ENCODE assay signal across 22 cellular contexts in genomic region chr10:123522702-123523312, GRCh38.
DNase-seq lines count a peak whose midpoint lies in the region; ATAC-seq, FAIRE-seq and TF ChIP-seq lines count a peak whose summit lies in the region.
"Had no signal": no experiment of that assay in that cellular context is flagged by ENCODE, and none has a peak within 500 bp of the region (broad histone marks: within the 10 kb centered on the region; RNA-seq: fewer than 3 reads in every experiment).

No MANE protein-coding gene starts in this region.

- no peak overlapping the region for H3K4me3 ChIP-seq in coronary artery
- H3K4me3 ChIP-seq: stomach, upper lobe of left lung had no signal

- no peak overlapping the region for H4K8ac ChIP-seq in H9 (replicated peaks; ENCODE audit: insufficient read length, low read depth, low read length)

- CTCF ChIA-PET in MCF 10A (lab: Yijun Ruan, JAX), result no interaction called here

- H3K27me3 ChIP-seq in H9 (ENCODE audit: insufficient read depth, low read length), result no peaks in the 10 kb centered on the region
- H3K27me3 ChIP-seq: upper lobe of left lung had no signal

- no peaks in the 10 kb centered on the region for H3K79me2 ChIP-seq in H9 (ENCODE audit: insufficient read depth, low read length)

- H4K91ac ChIP-seq in H9 (ENCODE audit: insufficient read length, low read depth, low read length), result no peak overlapping the region

- H3K9ac ChIP-seq in H9 (ENCODE audit: extremely low read depth, insufficient read length, low read length), result no peak overlapping the region
- H3K9ac ChIP-seq: KMS-11 had no signal

- no peak overlapping the region for H3K23ac ChIP-seq in H9 (ENCODE audit: insufficient read length, low read depth, low read length)

- H3K9me3 Mint-ChIP-seq in H9 (peaks cover 0 to 8% of the 10 kb centered on the region in 2 experiments; a peak in 1 of 5 replicates), MCF 10A (ENCODE audit: unreplicated experiment) (no peaks in the 10 kb centered on the region)
- H3K9me3 Mint-ChIP-seq: CD8-positive, alpha-beta T cell had no signal

- H2BK120ac ChIP-seq in H9 (ENCODE audit: low read depth, low read length, poor library complexity, severe bottlenecking), result no peak overlapping the region

- no TSS peak for BruUV-seq in MCF 10A (replicated peaks; lab: Mats Ljungman, UMichigan)

- no peaks in the 10 kb centered on the region for H4K20me1 ChIP-seq in H9 (ENCODE audit: control insufficient read depth, insufficient read depth, insufficient read length)

- H3K23me2 ChIP-seq in H9 (ENCODE audit: insufficient read length, low read depth, low read length, poor library complexity, severe bottlenecking), result no peaks in the 10 kb centered on the region

- H3K18ac ChIP-seq in H9 (ENCODE audit: insufficient read length, low read depth, low read length), result no peak overlapping the region

- POLR2A ChIA-PET in MCF 10A (lab: Yijun Ruan, JAX), result interaction anchor here (0.6 kb wide), 1 partner anchor 50 kb away, joined by 3 read pairs; no protein-coding TSS in a partner anchor

- no peak overlapping the region for H2BK20ac ChIP-seq in H9 (ENCODE audit: low read depth, low read length, poor library complexity, severe bottlenecking)

- H2AFZ ChIP-seq in H9 (ENCODE audit: low read length), result no peak overlapping the region

- FAIRE-seq in GM12892 (lab: Jason Lieb, UNC) (peak; percentile 75), GM19239 (lab: Jason Lieb, UNC) (peak; percentile 8)
- FAIRE-seq: colon had no signal

- no peak overlapping the region for H3K14ac ChIP-seq in H9 (ENCODE audit: insufficient read depth, low read length)

- H2BK15ac ChIP-seq in H9 (ENCODE audit: low read depth, low read length), result no peak overlapping the region

- no CpG with 5 or more reads among the region's 10 CpGs for WGBS in H9 (ENCODE audit: extremely low coverage, insufficient read length, low lambda C conversion rate)

- no peaks in the 10 kb centered on the region for H3K79me1 ChIP-seq in H9 (ENCODE audit: insufficient read depth, low read depth, low read length, poor library complexity, severe bottlenecking)

- no peak overlapping the region for H3K4me2 ChIP-seq in H9 (ENCODE audit: insufficient read depth, insufficient read length, low read length)
- H3K4me2 ChIP-seq: KMS-11 had no signal

- no peak overlapping the region for H3K4ac ChIP-seq in H9 (ENCODE audit: low read depth, low read length)

- no peaks in the 10 kb centered on the region for H3K27me3 Mint-ChIP-seq in H9 (ENCODE audit: low read depth)
- peaks cover 25% of the 10 kb centered on the region for H3K27me3 Mint-ChIP-seq in MCF 10A (ENCODE audit: insufficient read depth, unreplicated experiment)

- no peak for DNase-seq in GM12892 (ENCODE audit: insufficient read length)
- no peak for DNase-seq in GM19239 (ENCODE audit: insufficient read length, low spot score)
- DNase-seq in coronary artery (ENCODE audit: low spot score), result peak; percentile 62
- DNase-seq in H9, result no peak
- no peak for DNase-seq in activated T-cell treated with anti-CD3 and anti-CD28 coated beads for 4 hours
- DNase-seq in MCF 10A (ENCODE audit: unreplicated experiment), result no peak
- no peak for DNase-seq in occipital lobe (lab: John Stamatoyannopoulos, UW)
- DNase-seq: activated CD4-positive, CD25-positive, alpha-beta regulatory T cell; endodermal cell; glutamatergic neuron; mesenchymal stem cell; NCI-H187 treated with DMSO at 0.1 percent for 48 hours; NCI-H446 treated with DMSO at 0.1 percent for 48 hours; stimulated activated CD4-positive, alpha-beta T cell treated with anti-CD3 and anti-CD28 coated beads, Interleukin-4, amount 100 ng/mL, for 4 hours; stomach; T-helper 9 cell; upper lobe of left lung had no signal

- peak; percentile 72 for ATAC-seq in HG02642 (IDR thresholded peaks at IDR 0.05; ENCODE audit: poor library complexity, unreplicated experiment)
- ATAC-seq: CD8-positive, alpha-beta T cell had no signal

- H2BK12ac ChIP-seq in H9 (ENCODE audit: insufficient read length, low read depth, low read length), result no peak overlapping the region

- H3K4me1 Mint-ChIP-seq in H9, result peaks cover 6 to 9% of the 10 kb centered on the region in 2 experiments
- no peaks in the 10 kb centered on the region for H3K4me1 Mint-ChIP-seq in MCF 10A (ENCODE audit: insufficient read depth, unreplicated experiment)
- H3K4me1 Mint-ChIP-seq: endodermal cell had no signal

- H2AK5ac ChIP-seq in H9 (ENCODE audit: insufficient read length, low read length), result no peak overlapping the region

- H3T11ph ChIP-seq in H9 (ENCODE audit: low read length), result no peak overlapping the region

- TF ChIP-seq POLR2A in GM12892 (IDR thresholded peaks at IDR 0.05; ENCODE audit: low read depth, low read length), result no peak

- no peaks in the 10 kb centered on the region for H3K4me1 ChIP-seq in H9 (ENCODE audit: insufficient read depth, low read length)
- H3K4me1 ChIP-seq: stomach, upper lobe of left lung had no signal

- H4K5ac ChIP-seq in H9 (ENCODE audit: insufficient read length, low read depth, low read length), result no peak overlapping the region

- intact Hi-C loops in MCF 10A (cut with micrococcal nuclease), result no loop called here

- no peak for TF ChIP-seq CTCF in coronary artery (IDR thresholded peaks at IDR 0.05)
- no peak for TF ChIP-seq CTCF in H9 (conservative IDR thresholded peaks at IDR 0.05)
- TF ChIP-seq CTCF in MCF 10A (IDR thresholded peaks at IDR 0.05; ENCODE audit: unreplicated experiment), result no peak

- H3K27ac Mint-ChIP-seq in H9 (peak overlapping the region in 1 of 3 experiments; percentile 32; a peak in 1 of 7 replicates), MCF 10A (ENCODE audit: low read depth, unreplicated experiment) (no peak overlapping the region)
- H3K27ac Mint-ChIP-seq: brain; CD8-positive, alpha-beta T cell; endodermal cell had no signal

- no peak overlapping the region for H3K27ac ChIP-seq in coronary artery
- H3K27ac ChIP-seq in H9 (ENCODE audit: insufficient read length, low read depth, low read length), result no peak overlapping the region
- H3K27ac ChIP-seq: KMS-11, stomach, upper lobe of left lung had no signal

- no peak overlapping the region for H3K4me3 Mint-ChIP-seq in H9
- H3K4me3 Mint-ChIP-seq in MCF 10A (ENCODE audit: unreplicated experiment), result no peak overlapping the region
- H3K4me3 Mint-ChIP-seq: brain; CD8-positive, alpha-beta T cell; endodermal cell had no signal

- H3K56ac ChIP-seq in H9 (ENCODE audit: insufficient read length, low read depth, low read length), result no peak overlapping the region

- H3K36me3 Mint-ChIP-seq in H9 (ENCODE audit: insufficient read depth in 1 of 3, low read depth in 3 of 3) (peaks cover 0 to 23% (median 0%) of the 10 kb centered on the region in 3 experiments; a peak in 3 of 7 replicates), MCF 10A (ENCODE audit: insufficient read depth, unreplicated experiment) (no peaks in the 10 kb centered on the region)
- H3K36me3 Mint-ChIP-seq: brain; CD8-positive, alpha-beta T cell had no signal

- no peaks in the 10 kb centered on the region for H3K9me3 ChIP-seq in H9 (ENCODE audit: control insufficient read depth, low read depth, low read length)
- H3K9me3 ChIP-seq: stomach, upper lobe of left lung had no signal

- no peak overlapping the region for H2BK5ac ChIP-seq in H9 (ENCODE audit: insufficient read length, low read length)
